In the genomic region with DNA sequence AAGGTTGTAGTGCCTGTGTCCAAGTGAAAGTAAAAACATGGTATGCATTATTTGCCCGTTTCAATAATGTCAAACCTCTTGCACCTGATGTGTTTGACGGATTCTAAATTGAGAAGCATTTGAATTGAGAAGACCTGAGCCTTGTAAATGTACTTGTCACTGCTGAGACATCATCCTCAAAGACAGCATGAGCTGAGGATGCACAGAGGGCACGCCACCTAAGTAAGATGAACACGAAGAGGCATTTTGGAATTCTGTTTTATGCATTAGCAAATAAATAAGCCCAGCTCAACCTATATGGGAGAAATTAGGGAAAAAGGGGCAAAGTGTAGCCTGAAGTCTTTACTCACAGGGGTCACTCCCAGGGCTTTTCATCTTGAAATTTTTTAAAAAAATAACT, we compare ENCODE assay signal across 33 cellular contexts.
"Had no signal": no experiment of that assay in that cellular context is flagged by ENCODE, and none has a peak within 500 bp of the region (broad histone marks: within the 10 kb centered on the region; RNA-seq: fewer than 3 reads in every experiment).

No MANE protein-coding gene starts in this region.

- ATAC-seq: activated naive CD4-positive, alpha-beta T cell treated with anti-CD3 and anti-CD28 coated beads, Interleukin-2, amount 50 U/mL, for 72 hours; activated naive CD8-positive, alpha-beta T cell treated with anti-CD3 and anti-CD28 coated beads, Interleukin-2, amount 50 U/mL, for 24 hours; activated T-cell treated with anti-CD3 and anti-CD28 coated beads, Interleukin-2, amount 50 U/mL, for 4 hours; activated T-cell treated with anti-CD3 and anti-CD28 coated beads, Interleukin-2, amount 50 U/mL, for 72 hours; activated T-helper 17 cell treated with anti-CD3 and anti-CD28 coated beads, Interleukin-2, amount 50 U/mL, for 72 hours; body of pancreas had no signal

- H3K4me1 ChIP-seq: adrenal gland, ascending aorta, body of pancreas, breast epithelium had no signal

- H3K27me3 ChIP-seq: adrenal gland, ascending aorta, body of pancreas, brain microvascular endothelial cell, breast epithelium, cardiac muscle cell had no signal

- H3K36me3 ChIP-seq: adrenal gland, ascending aorta, brain microvascular endothelial cell, breast epithelium, cardiac muscle cell had no signal

- H3K27ac ChIP-seq: adrenal gland, ascending aorta, body of pancreas, brain microvascular endothelial cell, breast epithelium, cardiac muscle cell had no signal

- H3K9me3 ChIP-seq: adrenal gland, ascending aorta, body of pancreas, breast epithelium had no signal

- H3K4me3 ChIP-seq: adrenal gland, ascending aorta, body of pancreas, breast epithelium, cardiac muscle cell had no signal

- DNase-seq: activated effector memory CD4-positive, alpha-beta T cell treated with anti-CD3 and anti-CD28 coated beads, Interleukin-2, amount 50 U/mL, for 16 hours; activated effector memory CD4-positive, alpha-beta T cell treated with Interleukin-2 at 50 U/mL for 16 hours; activated gamma-delta T cell; activated gamma-delta T cell treated with Interleukin-2 at 50 U/mL for 16 hours; activated naive CD4-positive, alpha-beta T cell; activated naive CD4-positive, alpha-beta T cell treated with anti-CD3 and anti-CD28 coated beads for 36 hours; activated naive CD4-positive, alpha-beta T cell treated with anti-CD3 and anti-CD28 coated beads, Interleukin-2, amount 10 ng/mL, durations not matched to agents 7 days and 5 days; activated naive CD4-positive, alpha-beta T cell treated with anti-CD3 and anti-CD28 coated beads, Interleukin-2, amount 50 U/mL, for 16 hours; activated naive CD4-positive, alpha-beta T cell treated with Interleukin-2 at 50 U/mL for 16 hours; activated naive CD8-positive, alpha-beta T cell treated with anti-CD3 and anti-CD28 coated beads for 36 hours; activated naive CD8-positive, alpha-beta T cell treated with anti-CD3 and anti-CD28 coated beads, Interleukin-2, amount 10 ng/mL, durations not matched to agents 7 days and 5 days; activated naive CD8-positive, alpha-beta T cell treated with anti-CD3 and anti-CD28 coated beads, Interleukin-2, amount 50 U/mL, for 24 hours; activated T-cell treated with anti-CD3 and anti-CD28 coated beads for 4 hours; activated T-cell treated with anti-CD3 and anti-CD28 coated beads, Interleukin-2, amount 50 U/mL, for 1 hour; activated T-cell treated with anti-CD3 and anti-CD28 coated beads, Interleukin-2, amount 50 U/mL, for 24 hours; activated T-cell treated with anti-CD3 and anti-CD28 coated beads, Interleukin-2, amount 50 U/mL, for 4 hours; activated T-cell treated with anti-CD3 and anti-CD28 coated beads, Interleukin-2, amount 50 U/mL, for 48 hours; activated T-cell treated with anti-CD3 and anti-CD28 coated beads, Interleukin-2, amount 50 U/mL, for 72 hours; adrenal gland; amniotic stem cell; amygdala; anterior cingulate cortex; aorta; body of pancreas; brain microvascular endothelial cell; caudate nucleus; central memory CD4-positive, alpha-beta T cell; cerebellar nuclear complex had no signal
